ENCODE assay signal across 26 cellular contexts in genomic region chr2:177042311-177042710, GRCh38.
"Had no signal": no experiment of that assay in that cellular context is flagged by ENCODE, and none has a peak within 500 bp of the region (broad histone marks: within the 10 kb centered on the region; RNA-seq: fewer than 3 reads in every experiment).

No MANE protein-coding gene starts in this region.

- ATAC-seq: esophagus mucosa; gastrocnemius medialis; heart right ventricle; left cardiac atrium; left lung; left ventricle myocardium superior; lower lobe of right lung; mucosa of descending colon; naive thymus-derived CD8-positive, alpha-beta T cell had no signal

- H3K27me3 ChIP-seq: left lung had no signal

- FAIRE-seq: islet of Langerhans, keratinocyte had no signal

- H3K9me3 ChIP-seq: esophagus squamous epithelium, gastrocnemius medialis, heart right ventricle, left lung, lower lobe of right lung, mucosa of descending colon had no signal

- DNase-seq: dermis blood vessel endothelial cell; dorsolateral prefrontal cortex; effector CD4-positive, alpha-beta T cell; effector memory CD4-positive, alpha-beta T cell; erythroblast; esophagus squamous epithelium; foreskin fibroblast; foreskin melanocyte; gastrocnemius medialis; glutamatergic neuron; head of caudate nucleus; heart right ventricle; hippocampal formation; left cardiac atrium; left lung; left ventricle myocardium superior; lower lobe of right lung; mesenchymal stem cell; mucosa of descending colon; naive B cell; naive thymus-derived CD8-positive, alpha-beta T cell had no signal

- H3K4me3 ChIP-seq: coronary artery, dorsolateral prefrontal cortex, esophagus squamous epithelium, gastrocnemius medialis, heart right ventricle, left lung, lower lobe of right lung, mucosa of descending colon had no signal

- H3K27ac ChIP-seq: coronary artery, dorsolateral prefrontal cortex, epithelial cell of prostate, esophagus squamous epithelium, gastrocnemius medialis, heart right ventricle, left lung, lower lobe of right lung had no signal

- H3K36me3 ChIP-seq: esophagus squamous epithelium, gastrocnemius medialis, heart right ventricle, left lung, lower lobe of right lung had no signal

- H3K4me1 ChIP-seq: esophagus squamous epithelium, gastrocnemius medialis, heart right ventricle, left lung, lower lobe of right lung had no signal
